ENCODE assay signal across 3 cellular contexts in the genomic region with DNA sequence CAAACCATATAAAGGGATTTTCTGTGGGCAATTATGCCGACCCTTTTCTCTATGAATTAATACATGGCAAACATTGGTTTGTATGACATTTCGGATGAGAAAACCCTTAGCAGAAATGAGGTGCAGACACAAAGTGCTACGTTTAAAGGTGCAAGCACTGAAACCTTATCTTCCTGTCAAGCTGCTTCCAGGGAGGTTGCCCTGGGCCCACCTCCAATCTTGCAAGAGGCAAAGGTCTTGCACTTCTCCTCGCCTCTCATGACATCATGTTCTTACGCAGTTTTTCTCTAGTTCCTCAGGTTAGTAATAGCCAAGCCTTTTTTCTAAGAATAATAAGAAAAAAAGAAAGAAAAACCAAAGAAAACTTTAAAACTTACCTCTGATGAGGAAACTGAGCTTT.
"Had no signal": no experiment of that assay in that cellular context is flagged by ENCODE, and none has a peak within 500 bp of the region (broad histone marks: within the 10 kb centered on the region; RNA-seq: fewer than 3 reads in every experiment).

No MANE protein-coding gene starts in this region.

- DNase-seq: GDM1, GF-D8 had no signal

- H3K4me3 ChIP-seq: GM12878 had no signal
